ENCODE assay signal across 9 cellular contexts in genomic region chr9:77011973-77012817, GRCh38. TPM values are rescaled to one million over a fixed set of nuclear protein-coding genes. Genes with fewer than 3 reads are reported as not detected.
DNase-seq lines count a peak whose midpoint lies in the region; ATAC-seq, FAIRE-seq and TF ChIP-seq lines count a peak whose summit lies in the region.
"Had no signal": no experiment of that assay in that cellular context is flagged by ENCODE, and none has a peak within 500 bp of the region (broad histone marks: within the 10 kb centered on the region; RNA-seq: fewer than 3 reads in every experiment).

No MANE protein-coding gene starts in this region.

- H3K27ac ChIP-seq in endothelial cell of umbilical vein (ENCODE audit: insufficient read depth, low read depth, low read length) = no peak overlapping the region

- H3K4me1 ChIP-seq in endothelial cell of umbilical vein (ENCODE audit: control insufficient read depth, extremely low read depth, insufficient read depth, low read length) = peaks cover 7% of the 10 kb centered on the region

- POLR2A ChIA-PET in BJ (lab: Charles Lee) (no interaction called here), endothelial cell of umbilical vein (lab: Charles Lee) (no interaction called here)

- peak; percentile 74 for ATAC-seq in GM21390 (IDR thresholded peaks at IDR 0.05; ENCODE audit: unreplicated experiment)
- ATAC-seq in natural killer cell = peak in 2 of 3 donors; percentile 73 to 76
- peak; percentile 65 for ATAC-seq in stimulated activated naive CD8-positive, alpha-beta T cell treated with anti-CD3 and anti-CD28 coated beads, Interleukin-15, Interleukin-2, amounts not matched to agents 100 U/mL and 50 U/mL, for 24 hours

- H3K9ac ChIP-seq in endothelial cell of umbilical vein (replicated peaks; ENCODE audit: extremely low read depth, insufficient read depth, low read length) = no peak overlapping the region

- H3K4me1 Mint-ChIP-seq in natural killer cell = peaks cover 0 to 5% of the 10 kb centered on the region in 2 donors

- H4K20me1 ChIP-seq in endothelial cell of umbilical vein (replicated peaks; ENCODE audit: control insufficient read depth, extremely low read depth, insufficient read depth, low read length) = no peaks in the 10 kb centered on the region

- DNase-seq in BJ (ENCODE audit: low read depth) (no peak), LHCN-M2 (ENCODE audit: low read depth) (peak; percentile 15), endothelial cell of umbilical vein (ENCODE audit: low read depth, low spot score) (peak; percentile 54), natural killer cell (peak; percentile 25), NCI-H2107 treated with DMSO at 0.1 percent for 48 hours (lab: John Stamatoyannopoulos, UW; ENCODE audit: unreplicated experiment) (no peak)
- DNase-seq in activated CD4-positive, alpha-beta T cell treated with anti-CD3 and anti-CD28 coated beads, Interleukin-2, amount 50 U/mL, for 48 hours = peak; percentile 78 to 83
- DNase-seq in stimulated activated naive CD8-positive, alpha-beta T cell treated with anti-CD3 and anti-CD28 coated beads, Interleukin-15, Interleukin-2, amounts not matched to agents 100 U/mL and 50 U/mL, for 24 hours = peak; percentile 79

- TF ChIP-seq CTCF in BJ (IDR thresholded peaks at IDR 0.05; ENCODE audit: insufficient read depth, low read depth, low read length) = peak; percentile 79
- peak; percentile 87 to 90 for TF ChIP-seq CTCF in endothelial cell of umbilical vein (IDR thresholded peaks at IDR 0.05; ENCODE audit: extremely low read depth in 1 of 2, insufficient read depth in 1 of 2, low read depth in 1 of 2, low read length in 2 of 2)
- peak; percentile 56 for TF ChIP-seq CTCF in natural killer cell (IDR thresholded peaks at IDR 0.05)

- no peak overlapping the region for H3K27ac Mint-ChIP-seq in natural killer cell

- H3K27me3 ChIP-seq in BJ (ENCODE audit: control insufficient read depth, insufficient read depth, low read length) (peaks cover 52% of the 10 kb centered on the region), endothelial cell of umbilical vein (ENCODE audit: control insufficient read depth in 2 of 2, insufficient read depth in 2 of 2, low read length in 2 of 2) (peaks cover 70 to 91% of the 10 kb centered on the region in 2 experiments)

- intact Hi-C loops in endothelial cell of umbilical vein (cut with micrococcal nuclease) (loop anchor here (1.0 to 10.0 kb wide), 5 partner anchors 9 to 557 kb away; partner anchors contain the start of gene GCNT1), natural killer cell (cut with micrococcal nuclease) (no loop called here)

- peak overlapping the region; percentile 50 for H2AFZ ChIP-seq in endothelial cell of umbilical vein (ENCODE audit: low read depth, low read length)

- dilution Hi-C loops in endothelial cell of umbilical vein (cut with MboI; ENCODE audit: extremely low pct_ligation_motif_present, low sequenced_read_pairs) = no loop called here

- peak; percentile 12 for FAIRE-seq in endothelial cell of umbilical vein (lab: Jason Lieb, UNC)

- H3K9me1 ChIP-seq in endothelial cell of umbilical vein (replicated peaks; ENCODE audit: control insufficient read depth, extremely low read depth, insufficient read depth, low read length) = no peaks in the 10 kb centered on the region

- peaks cover 46 to 50% of the 10 kb centered on the region in 2 donors for H3K27me3 Mint-ChIP-seq in natural killer cell (ENCODE audit: low read depth in 2 of 2)

- no peaks in the 10 kb centered on the region for H3K79me2 ChIP-seq in endothelial cell of umbilical vein (ENCODE audit: control insufficient read depth, insufficient read depth, low read length)

- no peak for TF ChIP-seq POLR2A in endothelial cell of umbilical vein (IDR thresholded peaks at IDR 0.05; ENCODE audit: low read depth, low read length)

- BruUV-seq in endothelial cell of umbilical vein (replicated peaks; lab: Mats Ljungman, UMichigan) = no TSS peak

- no peaks in the 10 kb centered on the region for H3K36me3 ChIP-seq in BJ (ENCODE audit: control insufficient read depth, insufficient read depth, low read length)
- no peaks in the 10 kb centered on the region for H3K36me3 ChIP-seq in endothelial cell of umbilical vein (ENCODE audit: control insufficient read depth in 2 of 2, extremely low read depth in 1 of 2, insufficient read depth in 2 of 2, low read length in 2 of 2)

- H3K4me3 Mint-ChIP-seq in natural killer cell = peak overlapping the region; percentile 35

- H3K36me3 Mint-ChIP-seq in natural killer cell = no peaks in the 10 kb centered on the region

- H3K4me2 ChIP-seq in endothelial cell of umbilical vein (ENCODE audit: insufficient read depth, low read length) = peak overlapping the region; percentile 62

- H3K4me3 ChIP-seq in BJ (ENCODE audit: low read depth, low read length) = no peak overlapping the region
- H3K4me3 ChIP-seq in endothelial cell of umbilical vein (replicated peaks in 1 of 3; ENCODE audit: insufficient read depth in 1 of 3, low read depth in 1 of 3, low read length in 3 of 3) = no peak overlapping the region

- H3K9me3 ChIP-seq in endothelial cell of umbilical vein (replicated peaks; ENCODE audit: control insufficient read depth, insufficient read depth, low read length) = no peaks in the 10 kb centered on the region

- CTCF ChIA-PET in BJ (lab: Yijun Ruan, JAX) = no interaction called here
- CTCF ChIA-PET in endothelial cell of umbilical vein (lab: Charles Lee) = interaction anchor here (1.2 to 1.4 kb wide), 2 partner anchors 137 to 202 kb away, joined by 4 to 5 read pairs; no protein-coding TSS in a partner anchor

- no peaks in the 10 kb centered on the region for H3K9me3 Mint-ChIP-seq in natural killer cell

TF ChIP-seq in endothelial cell of umbilical vein, 7 proteins besides CTCF, POLR2A, EP300 and RAD21:
- TF ChIP-seq EZH2 (IDR thresholded peaks at IDR 0.05; ENCODE audit: borderline replicate concordance, low read depth, low read length, severe bottlenecking) (peak; percentile 76), GATA2 (IDR thresholded peaks at IDR 0.05; ENCODE audit: insufficient read depth, insufficient read length, low read depth, low read length) (no peak), POLR2AphosphoS5 (IDR thresholded peaks at IDR 0.05; ENCODE audit: insufficient read depth, low read depth, low read length) (no peak), MYC (IDR thresholded peaks at IDR 0.05; ENCODE audit: low read depth, low read length) (no peak)

RNA-seq across cellular contexts. Expression of gene FOXB2, which starts 7.3 kb away (rescaled TPM):
- not detected in 2 replicates for polyA plus RNA-seq in BJ (2011; rRNA removed)
- not detected in 2 replicates for polyA minus RNA-seq in BJ (2011; rRNA and poly(A)+ RNA removed)
- not detected in 2 replicates for total RNA-seq in LHCN-M2 (2014; rRNA removed)
- polyA plus RNA-seq in LHCN-M2 (2012) = not detected
- not detected in 2 replicates for total RNA-seq in endothelial cell of umbilical vein
- polyA plus RNA-seq in endothelial cell of umbilical vein = not detected in 2 replicates
- polyA plus RNA-seq in endothelial cell of umbilical vein (2011; cell fraction: cytosol; rRNA removed) = not detected in 2 replicates
- polyA plus RNA-seq in endothelial cell of umbilical vein (2011; cell fraction: nucleus; rRNA removed) = not detected in 2 replicates
- not detected in 2 replicates for polyA plus RNA-seq in endothelial cell of umbilical vein (2012)
- polyA minus RNA-seq in endothelial cell of umbilical vein = not detected in 2 replicates
- not detected for polyA minus RNA-seq in endothelial cell of umbilical vein (2011; cell fraction: cytosol; rRNA and poly(A)+ RNA removed)
- polyA minus RNA-seq in endothelial cell of umbilical vein (2011; cell fraction: nucleus; rRNA and poly(A)+ RNA removed) = not detected in 2 replicates
- not detected for total RNA-seq in natural killer cell
- total RNA-seq: subcutaneous adipose tissue had no signal

Comparison
In these comparisons a context has a peak if more than half of its experiments do, and no peak if none do; other contexts are left out.
1. DNase-seq: peak in LHCN-M2 (single experiment), activated CD4-positive, alpha-beta T cell treated with anti-CD3 and anti-CD28 coated beads, Interleukin-2, amount 50 U/mL, for 48 hours (2 of 2), endothelial cell of umbilical vein (single experiment), natural killer cell (single experiment) and stimulated activated naive CD8-positive, alpha-beta T cell treated with anti-CD3 and anti-CD28 coated beads, Interleukin-15, Interleukin-2, amounts not matched to agents 100 U/mL and 50 U/mL, for 24 hours (single experiment); none in BJ (single experiment) and NCI-H2107 treated with DMSO at 0.1 percent for 48 hours (single experiment).
2. Peak in every context shown above with its lines, with median percentiles within 50 percentile points of each other: CTCF ChIP-seq and ATAC-seq.